In the genomic region with DNA sequence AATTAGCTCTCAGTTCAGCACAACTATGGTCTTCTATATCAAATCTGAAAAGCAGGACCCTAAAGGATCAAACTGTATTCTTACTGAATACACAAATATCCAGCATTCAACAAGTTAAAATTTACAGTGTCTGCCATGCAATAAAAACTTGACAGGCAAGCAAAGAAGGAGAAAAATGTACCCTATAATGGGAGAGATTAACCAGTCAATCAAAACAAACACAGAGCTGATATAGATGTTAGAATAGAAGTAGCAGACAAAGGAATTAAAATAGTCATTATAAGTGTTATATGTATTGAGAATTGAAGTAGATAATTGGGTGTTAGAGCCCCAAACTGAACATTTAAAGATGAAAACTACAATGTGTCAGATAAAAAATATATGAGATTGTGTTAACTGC, we compare ENCODE assay signal across 25 cellular contexts.
"Had no signal": no experiment of that assay in that cellular context is flagged by ENCODE, and none has a peak within 500 bp of the region (broad histone marks: within the 10 kb centered on the region; RNA-seq: fewer than 3 reads in every experiment).

No MANE protein-coding gene starts in this region.

- H3K27me3 ChIP-seq: neutrophil, right lobe of liver, sigmoid colon, stomach, suprapubic skin, testis, tibial artery, transverse colon, upper lobe of right lung, uterus had no signal

- DNase-seq: naive thymus-derived CD4-positive, alpha-beta T cell; natural killer cell; nucleus accumbens; posterior cingulate gyrus; psoas muscle; right cardiac atrium; right lobe of liver; sigmoid colon; small intestine; stimulated activated CD4-positive, alpha-beta T cell treated with anti-CD3 and anti-CD28 coated beads, Interleukin-15, amount 100 ng/mL, for 24 hours; stimulated activated CD4-positive, alpha-beta T cell treated with anti-CD3 and anti-CD28 coated beads, Interleukin-2, amount 100 ng/mL, for 24 hours; stimulated activated CD4-positive, alpha-beta T cell treated with anti-CD3 and anti-CD28 coated beads, Interleukin-2, amount 100 ng/mL, for 48 hours; stimulated activated CD4-positive, alpha-beta T cell treated with anti-CD3 and anti-CD28 coated beads, Interleukin-4, amount 100 ng/mL, for 24 hours; stimulated activated naive B cell treated with anti-CD40 and anti-IgM and Interleukin-4, amounts not matched to agents 10 μg/mL and 1 μg/mL and 100 μg/mL, for 72 hours; stimulated activated naive CD4-positive, alpha-beta T cell treated with Interleukin-2 at 50 U/mL for 16 hours; stomach; testis; tibial artery; transverse colon; upper lobe of right lung; uterus had no signal

- H3K27ac ChIP-seq: neutrophil, parathyroid adenoma, psoas muscle, right lobe of liver, sigmoid colon, stomach, suprapubic skin, testis, tibial artery, transverse colon, upper lobe of right lung, uterus had no signal

- H3K9ac ChIP-seq: parathyroid adenoma had no signal

- H3K9me3 ChIP-seq: neutrophil, psoas muscle, right lobe of liver, sigmoid colon, suprapubic skin, testis, tibial artery, transverse colon, upper lobe of right lung, uterus had no signal

- H3K36me3 ChIP-seq: neutrophil, right lobe of liver, sigmoid colon, stomach, suprapubic skin, tibial artery, transverse colon, upper lobe of right lung, uterus had no signal

- H3K79me2 ChIP-seq: parathyroid adenoma had no signal

- H2AFZ ChIP-seq: parathyroid adenoma had no signal

- H3K4me1 ChIP-seq: parathyroid adenoma, psoas muscle, right lobe of liver, sigmoid colon, stomach, suprapubic skin, testis, tibial artery, transverse colon, upper lobe of right lung, uterus had no signal

- H3K4me3 ChIP-seq: psoas muscle, right lobe of liver, sigmoid colon, stomach, suprapubic skin, testis, tibial artery, transverse colon, upper lobe of right lung, uterus had no signal

- ATAC-seq: naive thymus-derived CD4-positive, alpha-beta T cell; natural killer cell; psoas muscle; right cardiac atrium; right lobe of liver; stimulated activated effector memory CD8-positive, alpha-beta T cell treated with anti-CD3 and anti-CD28 coated beads, Interleukin-12 subunit alpha, Interleukin-12 subunit beta, amount 100 ng/mL, for 72 hours; stimulated activated naive B cell treated with anti-CD40 and anti-IgM and Interleukin-4, amounts not matched to agents 10 μg/mL and 1 μg/mL and 100 μg/mL, for 72 hours; upper lobe of right lung had no signal
